In genomic region chr20:24951536-24952047, GRCh38 we compare ENCODE assay signal across 12 cellular contexts. TPM values are rescaled to one million over a fixed set of nuclear protein-coding genes. Genes with fewer than 3 reads are reported as not detected.
DNase-seq lines count a peak whose midpoint lies in the region; ATAC-seq and TF ChIP-seq lines count a peak whose summit lies in the region.
"Had no signal": no experiment of that assay in that cellular context is flagged by ENCODE, and none has a peak within 500 bp of the region (broad histone marks: within the 10 kb centered on the region; RNA-seq: fewer than 3 reads in every experiment).

No MANE protein-coding gene starts in this region.

- no peak for TF ChIP-seq POLR2A in NB4 (IDR thresholded peaks at IDR 0.05; ENCODE audit: extremely low read depth, insufficient read length)

- peaks cover 15% of the 10 kb centered on the region for H3K9me3 Mint-ChIP-seq in chondrocyte (ENCODE audit: low read depth)

- no peak overlapping the region for H3K27ac Mint-ChIP-seq in chondrocyte (ENCODE audit: unreplicated experiment)

- H3K27me3 Mint-ChIP-seq in chondrocyte (ENCODE audit: low read depth): peaks cover 9% of the 10 kb centered on the region

- DNase-seq in NCI-H146 (lab: John Stamatoyannopoulos, UW) (peak; percentile 4), NCI-H146 treated with DMSO at 0.1 percent for 48 hours (lab: John Stamatoyannopoulos, UW; ENCODE audit: unreplicated experiment) (no peak), NB4 (ENCODE audit: low read depth) (peak; percentile 81), chondrocyte (ENCODE audit: low spot score) (peak; percentile 60), posterior vena cava (ENCODE audit: low spot score) (peak; percentile 53), HCEC 1CT (no peak), left colon (no peak), NCI-H1092 treated with DMSO at 0.1 percent for 48 hours (lab: John Stamatoyannopoulos, UW) (no peak)
- DNase-seq: activated CD4-positive, CD25-positive, alpha-beta regulatory T cell treated with anti-CD3 and anti-CD28 coated beads, Interleukin-2, amount 50 U/mL, for 72 hours; activated naive CD4-positive, alpha-beta T cell treated with anti-CD3 and anti-CD28 coated beads, Interleukin-2, amount 50 U/mL, for 16 hours had no signal

- H3K4me1 Mint-ChIP-seq in chondrocyte (ENCODE audit: low read depth): no peaks in the 10 kb centered on the region

- no peak overlapping the region for H3K4me3 Mint-ChIP-seq in chondrocyte (ENCODE audit: unreplicated experiment)

- no peak for ATAC-seq in left colon

- TF ChIP-seq CTCF in NB4 (IDR thresholded peaks at IDR 0.05; ENCODE audit: low read depth, low read length) (no peak), chondrocyte (IDR thresholded peaks at IDR 0.05) (no peak)

- peaks cover 6% of the 10 kb centered on the region for H3K36me3 Mint-ChIP-seq in chondrocyte (ENCODE audit: low read depth)

- peak overlapping the region; percentile 74 for H3K4me3 ChIP-seq in NB4 (ENCODE audit: low read depth, low read length)
- H3K4me3 ChIP-seq: HAP-1 had no signal

- intact Hi-C loops in posterior vena cava (cut with DNase I): no loop called here
- intact Hi-C loops in left colon (cut with DNase I, micrococcal nuclease): no loop called here

RNA-seq across cellular contexts. Expression of gene CST7, which starts 2.5 kb away (rescaled TPM):
- total RNA-seq in chondrocyte (not detected in 3 replicates), posterior vena cava (1 to 10 TPM; 2.5 to 3.4 TPM), left colon (1 to 10 TPM in 1 of 2 donors, under 1 TPM in 1; 0.85 to 1.8 TPM)
- total RNA-seq: A172 had no signal

RNA-seq across cellular contexts. Expression of gene APMAP, which starts 41.0 kb away (rescaled TPM):
- total RNA-seq in chondrocyte (77.7 to 82.2 TPM (median 79.9 TPM) in 3 replicates), posterior vena cava (10 to 100 TPM; 32.7 to 45.6 TPM), left colon (10 to 100 TPM; 44.5 to 53.4 TPM)

Comparison
In these comparisons a context has a peak if more than half of its experiments do, and no peak if none do; other contexts are left out.
1. DNase-seq: peak in NCI-H146 (single experiment), NB4 (single experiment), chondrocyte (single experiment) and posterior vena cava (single experiment); none in NCI-H146 treated with DMSO at 0.1 percent for 48 hours (single experiment), HCEC 1CT (single experiment), left colon (0 of 2) and NCI-H1092 treated with DMSO at 0.1 percent for 48 hours (single experiment).